ENCODE assay signal across 17 cellular contexts in the genomic region with DNA sequence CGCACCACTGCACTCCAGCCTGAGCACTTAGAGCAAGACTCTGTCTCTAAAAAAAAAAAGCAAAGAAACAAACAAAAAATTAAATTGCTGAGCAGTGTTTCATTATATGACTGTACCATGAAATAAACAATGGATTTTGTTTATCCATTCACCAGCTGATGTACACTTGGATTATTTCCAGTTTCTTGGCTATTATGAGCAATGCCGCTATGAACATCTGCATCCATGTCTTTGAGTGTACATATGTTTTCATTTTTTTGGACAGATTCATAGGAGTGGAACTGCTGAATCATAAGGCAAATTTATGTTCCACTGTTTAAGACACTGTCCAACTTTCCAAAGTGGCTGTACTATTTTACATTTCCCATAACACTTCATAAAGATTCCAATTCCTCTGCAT. TPM values are rescaled to one million over a fixed set of nuclear protein-coding genes. Genes with fewer than 3 reads are reported as not detected.
DNase-seq lines count a peak whose midpoint lies in the region; ATAC-seq and TF ChIP-seq lines count a peak whose summit lies in the region.
"Had no signal": no experiment of that assay in that cellular context is flagged by ENCODE, and none has a peak within 500 bp of the region (broad histone marks: within the 10 kb centered on the region; RNA-seq: fewer than 3 reads in every experiment).

No MANE protein-coding gene starts in this region.

- H3K27ac Mint-ChIP-seq in activated T-helper 2 cell treated with anti-CD3 and anti-CD28 coated beads, Interferon-gamma antibody, Interleukin-2, Interleukin-4, amounts not matched to agents 10 μg/mL and 5 μg/mL and 100 μg/mL, durations not matched to agents 14 hours and 24 hours and 36 hours = no peak overlapping the region
- H3K27ac Mint-ChIP-seq: immature natural killer cell had no signal

- H3K4me1 Mint-ChIP-seq in activated T-helper 2 cell treated with anti-CD3 and anti-CD28 coated beads, Interferon-gamma antibody, Interleukin-2, Interleukin-4, amounts not matched to agents 10 μg/mL and 5 μg/mL and 100 μg/mL, durations not matched to agents 14 hours and 24 hours and 36 hours (ENCODE audit: low read depth) = peaks cover 28% of the 10 kb centered on the region
- H3K4me1 Mint-ChIP-seq: immature natural killer cell had no signal

- no peak for ATAC-seq in GM19023 (IDR thresholded peaks at IDR 0.05; ENCODE audit: unreplicated experiment)
- ATAC-seq: HepG2 had no signal

- H3K36me3 Mint-ChIP-seq in activated T-helper 2 cell treated with anti-CD3 and anti-CD28 coated beads, Interferon-gamma antibody, Interleukin-2, Interleukin-4, amounts not matched to agents 10 μg/mL and 5 μg/mL and 100 μg/mL, durations not matched to agents 14 hours and 24 hours and 36 hours (ENCODE audit: low read depth) = peaks cover 39% of the 10 kb centered on the region
- H3K36me3 Mint-ChIP-seq: immature natural killer cell had no signal

- H3K4me3 ChIP-seq in choroid plexus epithelial cell (ENCODE audit: low read depth, low read length) = no peak overlapping the region
- H3K4me3 ChIP-seq: transverse colon had no signal

- TF ChIP-seq CTCF in choroid plexus epithelial cell (conservative IDR thresholded peaks at IDR 0.05; ENCODE audit: low read depth, low read length) = no peak

- no peaks in the 10 kb centered on the region for H3K9me3 Mint-ChIP-seq in activated T-helper 2 cell treated with anti-CD3 and anti-CD28 coated beads, Interferon-gamma antibody, Interleukin-2, Interleukin-4, amounts not matched to agents 10 μg/mL and 5 μg/mL and 100 μg/mL, durations not matched to agents 14 hours and 24 hours and 36 hours
- H3K9me3 Mint-ChIP-seq: immature natural killer cell, neural crest cell had no signal

- no peaks in the 10 kb centered on the region for H3K27me3 Mint-ChIP-seq in activated T-helper 2 cell treated with anti-CD3 and anti-CD28 coated beads, Interferon-gamma antibody, Interleukin-2, Interleukin-4, amounts not matched to agents 10 μg/mL and 5 μg/mL and 100 μg/mL, durations not matched to agents 14 hours and 24 hours and 36 hours (ENCODE audit: low read depth)

- DNase-seq in NCI-H1105 treated with DMSO at 0.1 percent for 48 hours (lab: John Stamatoyannopoulos, UW) = peak; percentile 56
- DNase-seq in NCI-H1105 (lab: John Stamatoyannopoulos, UW) = no peak
- DNase-seq in NCI-H69 (lab: John Stamatoyannopoulos, UW) = peak; percentile 24
- peak; percentile 57 for DNase-seq in choroid plexus epithelial cell (ENCODE audit: low read depth)
- peak; percentile 65 for DNase-seq in non-pigmented ciliary epithelial cell (ENCODE audit: low read depth)
- no peak for DNase-seq in T-helper 9 cell
- DNase-seq in activated T-helper 2 cell treated with anti-CD3 and anti-CD28 coated beads, Interferon-gamma antibody, Interleukin-2, Interleukin-4, amounts not matched to agents 10 μg/mL and 5 μg/mL and 100 μg/mL, durations not matched to agents 14 hours and 24 hours and 36 hours (ENCODE audit: low spot score) = no peak
- DNase-seq: activated CD4-positive, alpha-beta T cell treated with anti-CD3 and anti-CD28 coated beads for 48 hours; COR-L47; cortex of kidney; immature natural killer cell; NCI-H774; stimulated activated CD4-positive, alpha-beta T cell treated with anti-CD3 and anti-CD28 coated beads, Interleukin-4, amount 100 ng/mL, for 4 hours; transverse colon had no signal

- no peak overlapping the region for H3K4me3 Mint-ChIP-seq in activated T-helper 2 cell treated with anti-CD3 and anti-CD28 coated beads, Interferon-gamma antibody, Interleukin-2, Interleukin-4, amounts not matched to agents 10 μg/mL and 5 μg/mL and 100 μg/mL, durations not matched to agents 14 hours and 24 hours and 36 hours (ENCODE audit: low read depth)
- H3K4me3 Mint-ChIP-seq: immature natural killer cell, neural crest cell had no signal

- intact Hi-C loops in activated T-helper 2 cell treated with anti-CD3 and anti-CD28 coated beads, Interferon-gamma antibody, Interleukin-2, Interleukin-4, amounts not matched to agents 10 μg/mL and 5 μg/mL and 100 μg/mL, durations not matched to agents 14 hours and 24 hours and 36 hours (cut with micrococcal nuclease) = loop anchor here (5.0 kb wide), 1 partner anchor 40 kb away; no protein-coding TSS in a partner anchor

RNA-seq across cellular contexts. Expression of a gene that starts 8.0 kb away (rescaled TPM):
- 34.3 and 34.9 TPM in 2 replicates for total RNA-seq in activated T-helper 2 cell treated with anti-CD3 and anti-CD28 coated beads, Interferon-gamma antibody, Interleukin-2, Interleukin-4, amounts not matched to agents 10 μg/mL and 5 μg/mL and 100 μg/mL, durations not matched to agents 14 hours and 24 hours and 36 hours

RNA-seq across cellular contexts. Expression of a gene that starts 32.8 kb away (rescaled TPM):
- total RNA-seq in activated T-helper 2 cell treated with anti-CD3 and anti-CD28 coated beads, Interferon-gamma antibody, Interleukin-2, Interleukin-4, amounts not matched to agents 10 μg/mL and 5 μg/mL and 100 μg/mL, durations not matched to agents 14 hours and 24 hours and 36 hours = 204 and 212 TPM in 2 replicates

Comparison
In these comparisons a context has a peak if more than half of its experiments do, and no peak if none do; other contexts are left out.
1. DNase-seq: peak in NCI-H1105 treated with DMSO at 0.1 percent for 48 hours (single experiment), NCI-H69 (single experiment), choroid plexus epithelial cell (single experiment) and non-pigmented ciliary epithelial cell (single experiment); none in NCI-H1105 (single experiment), T-helper 9 cell (single experiment) and activated T-helper 2 cell treated with anti-CD3 and anti-CD28 coated beads, Interferon-gamma antibody, Interleukin-2, Interleukin-4, amounts not matched to agents 10 μg/mL and 5 μg/mL and 100 μg/mL, durations not matched to agents 14 hours and 24 hours and 36 hours (single experiment).